In genomic region chrX:48617542-48618340, GRCh38 we compare ENCODE assay signal across 13 cellular contexts. TPM values are rescaled to one million over a fixed set of nuclear protein-coding genes. Genes with fewer than 3 reads are reported as not detected.
DNase-seq lines count a peak whose midpoint lies in the region; ATAC-seq and TF ChIP-seq lines count a peak whose summit lies in the region.
"Had no signal": no experiment of that assay in that cellular context is flagged by ENCODE, and none has a peak within 500 bp of the region (broad histone marks: within the 10 kb centered on the region; RNA-seq: fewer than 3 reads in every experiment).

No MANE protein-coding gene starts in this region.

- peaks cover 9% of the 10 kb centered on the region for H3K4me1 ChIP-seq in osteoblast (ENCODE audit: insufficient read depth, low read length)

- H3K79me2 ChIP-seq in osteoblast (ENCODE audit: insufficient read depth, low read length), result no peaks in the 10 kb centered on the region

- H3K36me3 ChIP-seq in osteoblast (ENCODE audit: insufficient read depth, low read length), result no peaks in the 10 kb centered on the region

- peak; percentile 2 for DNase-seq in HCEC 1CT
- peak; percentile 26 for DNase-seq in OCI-M1 (lab: John Stamatoyannopoulos, UW)
- DNase-seq in chondrocyte (ENCODE audit: low spot score), result no peak
- DNase-seq in osteoblast (ENCODE audit: insufficient read length, low spot score, missing footprints), result no peak
- DNase-seq in NCI-H2107 (lab: John Stamatoyannopoulos, UW), result no peak
- no peak for DNase-seq in stimulated activated effector memory CD8-positive, alpha-beta T cell treated with anti-CD3 and anti-CD28 coated beads, Interleukin-12 subunit alpha, Interleukin-12 subunit beta, amount 100 ng/mL, for 72 hours (ENCODE audit: low spot score in 2 of 2)
- DNase-seq in stimulated activated naive CD4-positive, alpha-beta T cell (lab: John Stamatoyannopoulos, UW), result no peak
- DNase-seq: activated CD4-positive, alpha-beta T cell treated with anti-CD3 and anti-CD28 coated beads, Interleukin-2, amount 10 ng/mL, durations not matched to agents 7 days and 5 days; activated T-cell treated with anti-CD3 and anti-CD28 coated beads, Interleukin-2, amount 50 U/mL, for 72 hours; cortex of kidney; DMS79; NCI-H1930 had no signal

- no peak overlapping the region for H3K4me3 ChIP-seq in osteoblast (ENCODE audit: insufficient read depth, low read length)

- peak overlapping the region; percentile 32 for H3K27ac Mint-ChIP-seq in chondrocyte (ENCODE audit: unreplicated experiment)
- no peak overlapping the region for H3K27ac Mint-ChIP-seq in stimulated activated effector memory CD8-positive, alpha-beta T cell treated with anti-CD3 and anti-CD28 coated beads, Interleukin-12 subunit alpha, Interleukin-12 subunit beta, amount 100 ng/mL, for 72 hours
- H3K27ac Mint-ChIP-seq: activated CD4-positive, alpha-beta T cell treated with anti-CD3 and anti-CD28 coated beads, Interleukin-2, amount 10 ng/mL, durations not matched to agents 7 days and 5 days; activated T-cell treated with anti-CD3 and anti-CD28 coated beads, Interleukin-2, amount 50 U/mL, for 72 hours had no signal

- H4K20me1 ChIP-seq in osteoblast (ENCODE audit: insufficient read depth, low read length), result no peaks in the 10 kb centered on the region

- no peak overlapping the region for H2AFZ ChIP-seq in osteoblast (ENCODE audit: low read length)

- no peak overlapping the region for H3K4me3 Mint-ChIP-seq in chondrocyte (ENCODE audit: unreplicated experiment)
- H3K4me3 Mint-ChIP-seq in stimulated activated effector memory CD8-positive, alpha-beta T cell treated with anti-CD3 and anti-CD28 coated beads, Interleukin-12 subunit alpha, Interleukin-12 subunit beta, amount 100 ng/mL, for 72 hours, result no peak overlapping the region
- H3K4me3 Mint-ChIP-seq: activated CD4-positive, alpha-beta T cell treated with anti-CD3 and anti-CD28 coated beads, Interleukin-2, amount 10 ng/mL, durations not matched to agents 7 days and 5 days; activated T-cell treated with anti-CD3 and anti-CD28 coated beads, Interleukin-2, amount 50 U/mL, for 72 hours had no signal

- peak overlapping the region; percentile 0 for H3K4me2 ChIP-seq in osteoblast (ENCODE audit: insufficient read depth, low read length)

- H3K4me1 Mint-ChIP-seq in chondrocyte (ENCODE audit: low read depth), result peaks cover 13% of the 10 kb centered on the region
- no peaks in the 10 kb centered on the region for H3K4me1 Mint-ChIP-seq in stimulated activated effector memory CD8-positive, alpha-beta T cell treated with anti-CD3 and anti-CD28 coated beads, Interleukin-12 subunit alpha, Interleukin-12 subunit beta, amount 100 ng/mL, for 72 hours

- no peak for TF ChIP-seq CTCF in chondrocyte (IDR thresholded peaks at IDR 0.05)
- TF ChIP-seq CTCF in osteoblast (IDR thresholded peaks at IDR 0.05; ENCODE audit: extremely low read depth, low read depth, low read length), result no peak

- no peak for ATAC-seq in GM21423 (IDR thresholded peaks at IDR 0.05; ENCODE audit: unreplicated experiment)
- ATAC-seq in stimulated activated effector memory CD8-positive, alpha-beta T cell treated with anti-CD3 and anti-CD28 coated beads, Interleukin-12 subunit alpha, Interleukin-12 subunit beta, amount 100 ng/mL, for 72 hours, result no peak
- ATAC-seq: activated T-cell treated with anti-CD3 and anti-CD28 coated beads, Interleukin-2, amount 50 U/mL, for 72 hours had no signal

- H3K9me3 ChIP-seq in osteoblast (ENCODE audit: low read depth, low read length), result no peaks in the 10 kb centered on the region

- H3K27me3 ChIP-seq in osteoblast (ENCODE audit: insufficient read depth, low read length), result no peaks in the 10 kb centered on the region

- no peak overlapping the region for H3K27ac ChIP-seq in osteoblast (ENCODE audit: low read depth, low read length)

- no peaks in the 10 kb centered on the region for H3K27me3 Mint-ChIP-seq in chondrocyte (ENCODE audit: low read depth)
- H3K27me3 Mint-ChIP-seq: activated CD4-positive, alpha-beta T cell treated with anti-CD3 and anti-CD28 coated beads, Interleukin-2, amount 10 ng/mL, durations not matched to agents 7 days and 5 days had no signal

- H3K36me3 Mint-ChIP-seq in chondrocyte (ENCODE audit: low read depth), result no peaks in the 10 kb centered on the region
- no peaks in the 10 kb centered on the region for H3K36me3 Mint-ChIP-seq in stimulated activated effector memory CD8-positive, alpha-beta T cell treated with anti-CD3 and anti-CD28 coated beads, Interleukin-12 subunit alpha, Interleukin-12 subunit beta, amount 100 ng/mL, for 72 hours

- no peaks in the 10 kb centered on the region for H3K9me3 Mint-ChIP-seq in chondrocyte (ENCODE audit: low read depth)
- no peaks in the 10 kb centered on the region for H3K9me3 Mint-ChIP-seq in stimulated activated effector memory CD8-positive, alpha-beta T cell treated with anti-CD3 and anti-CD28 coated beads, Interleukin-12 subunit alpha, Interleukin-12 subunit beta, amount 100 ng/mL, for 72 hours
- H3K9me3 Mint-ChIP-seq: activated CD4-positive, alpha-beta T cell treated with anti-CD3 and anti-CD28 coated beads, Interleukin-2, amount 10 ng/mL, durations not matched to agents 7 days and 5 days; activated T-cell treated with anti-CD3 and anti-CD28 coated beads, Interleukin-2, amount 50 U/mL, for 72 hours had no signal

RNA-seq across cellular contexts. Expression of gene WDR13, which starts 20.4 kb away (rescaled TPM):
- 87.7 to 92.9 TPM (median 92.3 TPM) in 3 replicates for total RNA-seq in chondrocyte
- total RNA-seq in osteoblast, result 78.1 and 88.7 TPM in 2 replicates

RNA-seq across cellular contexts. Expression of gene RBM3, which starts 43.5 kb away (rescaled TPM):
- total RNA-seq in chondrocyte (224 to 303 TPM (median 283 TPM) in 3 replicates), osteoblast (441 and 527 TPM in 2 replicates)

Comparison
In these comparisons a context has a peak if more than half of its experiments do, and no peak if none do; other contexts are left out.
1. DNase-seq: peak in HCEC 1CT (single experiment) and OCI-M1 (single experiment); none in chondrocyte (single experiment), osteoblast (single experiment), NCI-H2107 (single experiment), stimulated activated effector memory CD8-positive, alpha-beta T cell treated with anti-CD3 and anti-CD28 coated beads, Interleukin-12 subunit alpha, Interleukin-12 subunit beta, amount 100 ng/mL, for 72 hours (0 of 2) and stimulated activated naive CD4-positive, alpha-beta T cell (0 of 6).